In the genomic region with DNA sequence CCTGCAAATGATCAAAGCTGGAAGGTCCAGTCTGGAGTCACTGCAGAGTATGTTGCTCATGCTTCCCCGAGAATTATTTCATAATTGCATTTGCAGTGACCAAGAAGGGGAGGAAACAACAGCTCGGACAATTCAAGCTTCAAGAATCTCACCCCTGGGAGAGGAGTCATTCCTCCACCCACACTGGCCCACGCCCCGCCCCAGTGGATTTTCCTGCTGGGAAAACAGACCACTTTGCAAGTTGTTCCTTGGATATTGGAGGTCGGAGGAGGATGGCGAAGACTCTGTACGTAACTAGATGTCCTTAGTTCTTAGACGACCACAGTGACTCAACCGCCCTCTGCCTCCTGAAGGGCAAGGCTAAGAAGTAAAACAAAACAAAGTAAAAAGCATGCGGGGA, we compare ENCODE assay signal across 13 cellular contexts.
DNase-seq lines count a peak whose midpoint lies in the region; ATAC-seq and TF ChIP-seq lines count a peak whose summit lies in the region.
"Had no signal": no experiment of that assay in that cellular context is flagged by ENCODE, and none has a peak within 500 bp of the region (broad histone marks: within the 10 kb centered on the region; RNA-seq: fewer than 3 reads in every experiment).

No MANE protein-coding gene starts in this region.

- 58 to 64% methylated on average over 6 to 8 of the region's 10 CpGs for WGBS in gastroesophageal sphincter (ENCODE audit: low coverage in 1 of 2), 2 donors
- 58% methylated on average over 10 of the region's 10 CpGs for WGBS in SK-N-SH (ENCODE audit: low lambda C conversion rate)

- H3K4me1 ChIP-seq in RWPE2 (ENCODE audit: insufficient read depth, poor library complexity, severe bottlenecking), result no peaks in the 10 kb centered on the region
- H3K4me1 ChIP-seq in gastroesophageal sphincter, result no peaks in the 10 kb centered on the region
- peaks cover 17% of the 10 kb centered on the region for H3K4me1 ChIP-seq in osteoblast (ENCODE audit: insufficient read depth, low read length)
- no peaks in the 10 kb centered on the region for H3K4me1 ChIP-seq in SK-N-SH (ENCODE audit: control insufficient read depth in 1 of 2, insufficient read depth in 2 of 2, low read depth in 1 of 2, low read length in 1 of 2)
- H3K4me1 ChIP-seq: A549, parathyroid adenoma had no signal

- no peak overlapping the region for H3K4me3 ChIP-seq in AG10803 (ENCODE audit: low read length)
- H3K4me3 ChIP-seq in RWPE2 (ENCODE audit: severe bottlenecking), result no peak overlapping the region
- H3K4me3 ChIP-seq in gastroesophageal sphincter, result no peak overlapping the region
- peak overlapping the region; percentile 40 for H3K4me3 ChIP-seq in osteoblast (ENCODE audit: insufficient read depth, low read length)
- no peak overlapping the region for H3K4me3 ChIP-seq in SK-N-SH (ENCODE audit: low read depth in 2 of 2, low read length in 1 of 2)
- H3K4me3 ChIP-seq: A549 had no signal

- TF ChIP-seq CTCF in AG10803 (conservative IDR thresholded peaks at IDR 0.05; ENCODE audit: low read length), result no peak
- no peak for TF ChIP-seq CTCF in RWPE2 (IDR thresholded peaks at IDR 0.05; ENCODE audit: poor library complexity, severe bottlenecking)
- TF ChIP-seq CTCF in gastroesophageal sphincter (IDR thresholded peaks at IDR 0.05), result no peak
- no peak for TF ChIP-seq CTCF in osteoblast (IDR thresholded peaks at IDR 0.05; ENCODE audit: extremely low read depth, low read depth, low read length)
- TF ChIP-seq CTCF in SK-N-SH (IDR thresholded peaks at IDR 0.05), result no peak

- no peak for TF ChIP-seq RAD21 in SK-N-SH (IDR thresholded peaks at IDR 0.05; ENCODE audit: low read length)

- H3K9me2 ChIP-seq in SK-N-SH, result no peaks in the 10 kb centered on the region

- H3K9ac ChIP-seq in SK-N-SH, result no peak overlapping the region
- H3K9ac ChIP-seq: parathyroid adenoma had no signal

- H3K27me3 ChIP-seq in RWPE2 (ENCODE audit: insufficient read depth, poor library complexity, severe bottlenecking) (no peaks in the 10 kb centered on the region), gastroesophageal sphincter (peaks cover 20% of the 10 kb centered on the region), osteoblast (ENCODE audit: insufficient read depth, low read length) (no peaks in the 10 kb centered on the region), SK-N-SH (ENCODE audit: insufficient read depth) (peaks cover 11% of the 10 kb centered on the region; the same call in 1 of the 2 replicates)

- H3K9me3 ChIP-seq in RWPE2 (ENCODE audit: severe bottlenecking) (no peaks in the 10 kb centered on the region), gastroesophageal sphincter (no peaks in the 10 kb centered on the region), osteoblast (ENCODE audit: low read depth, low read length) (no peaks in the 10 kb centered on the region), SK-N-SH (no peaks in the 10 kb centered on the region)

- DNase-seq in AG10803 (ENCODE audit: low read depth) (peak; percentile 66), RWPE2 (ENCODE audit: low spot score) (peak; percentile 38), osteoblast (ENCODE audit: insufficient read length, low spot score, missing footprints) (peak; percentile 99), NCI-H526 treated with DMSO at 0.1 percent for 48 hours (lab: John Stamatoyannopoulos, UW) (no peak), SKM-1 treated with dmso at 0.1 percent for 144 hours (lab: John Stamatoyannopoulos, UW; ENCODE audit: unreplicated experiment) (no peak), NCI-H2081 treated with DMSO at 0.1 percent for 48 hours (lab: John Stamatoyannopoulos, UW) (no peak), SK-N-SH (no peak)
- DNase-seq: effector CD4-positive, alpha-beta T cell; KBM-7; NCI-H1105 treated with DMSO at 0.1 percent for 48 hours had no signal

- H3K27ac ChIP-seq in RWPE2 (ENCODE audit: poor library complexity, severe bottlenecking) (no peak overlapping the region), gastroesophageal sphincter (no peak overlapping the region), osteoblast (ENCODE audit: low read depth, low read length) (peak overlapping the region; percentile 43), SK-N-SH (ENCODE audit: low read depth in 2 of 2, low read length in 1 of 2) (no peak overlapping the region)
- H3K27ac ChIP-seq: A549, parathyroid adenoma had no signal

- no peak for TF ChIP-seq EP300 in gastroesophageal sphincter (IDR thresholded peaks at IDR 0.05)
- no peak for TF ChIP-seq EP300 in SK-N-SH (IDR thresholded peaks at IDR 0.05; ENCODE audit: borderline replicate concordance in 1 of 2, low read depth in 1 of 2, low read length in 1 of 2)

- TF ChIP-seq POLR2A in gastroesophageal sphincter (IDR thresholded peaks at IDR 0.05), result no peak

- H4K20me1 ChIP-seq in osteoblast (ENCODE audit: insufficient read depth, low read length) (no peaks in the 10 kb centered on the region), SK-N-SH (ENCODE audit: insufficient read depth) (no peaks in the 10 kb centered on the region)

- H3K4me2 ChIP-seq in osteoblast (ENCODE audit: insufficient read depth, low read length) (peak overlapping the region; percentile 71), SK-N-SH (no peak overlapping the region)
- H3K4me2 ChIP-seq: A549 had no signal

- POLR2A ChIA-PET in SK-N-SH (lab: Yijun Ruan, JAX), result no interaction called here

- CTCF ChIA-PET in SK-N-SH (lab: Yijun Ruan, JAX), result interaction anchor here (0.8 to 4.4 kb wide), 5 partner anchors 18 to 197 kb away, joined by 3 to 39 read pairs (median 5); no protein-coding TSS in a partner anchor

- ATAC-seq in RWPE2 (ENCODE audit: low read depth) (peak; percentile 65; the same call in 2 of the 3 replicates), gastroesophageal sphincter (peak; percentile 72)
- ATAC-seq: A549 had no signal

- H3K36me3 ChIP-seq in RWPE2 (ENCODE audit: low read depth) (no peaks in the 10 kb centered on the region), gastroesophageal sphincter (no peaks in the 10 kb centered on the region), osteoblast (ENCODE audit: insufficient read depth, low read length) (no peaks in the 10 kb centered on the region), SK-N-SH (replicated peaks in 1 of 2; ENCODE audit: control insufficient read depth in 1 of 2, insufficient read depth in 2 of 2, low read length in 1 of 2) (no peaks in the 10 kb centered on the region)

- H3F3A ChIP-seq in SK-N-SH (replicated peaks; ENCODE audit: insufficient read depth), result no peaks in the 10 kb centered on the region

- no peaks in the 10 kb centered on the region for H3K79me2 ChIP-seq in osteoblast (ENCODE audit: insufficient read depth, low read length)
- H3K79me2 ChIP-seq in SK-N-SH (ENCODE audit: insufficient read depth), result no peaks in the 10 kb centered on the region
- H3K79me2 ChIP-seq: parathyroid adenoma had no signal

- peak overlapping the region; percentile 73 for H2AFZ ChIP-seq in osteoblast (ENCODE audit: low read length)
- no peak overlapping the region for H2AFZ ChIP-seq in SK-N-SH (ENCODE audit: low read depth)
- H2AFZ ChIP-seq: parathyroid adenoma had no signal

TF ChIP-seq in SK-N-SH, 30 proteins besides CTCF, POLR2A, EP300 and RAD21 (continues in another document):
- TF ChIP-seq JUND (IDR thresholded peaks at IDR 0.05) (no peak), RFX5 (IDR thresholded peaks at IDR 0.05; ENCODE audit: low read length) (no peak), MXI1 (IDR thresholded peaks at IDR 0.05; ENCODE audit: low read depth, low read length) (no peak), ZBTB33 (IDR thresholded peaks at IDR 0.05; ENCODE audit: borderline replicate concordance, low read depth) (no peak), YY1 (IDR thresholded peaks at IDR 0.05; ENCODE audit: low read depth) (no peak), IRF3 (IDR thresholded peaks at IDR 0.05; ENCODE audit: low read depth, low read length) (no peak), RCOR1 (IDR thresholded peaks at IDR 0.05; ENCODE audit: low read length) (no peak), SMC3 (IDR thresholded peaks at IDR 0.05; ENCODE audit: low read depth, low read length) (no peak), GABPA (IDR thresholded peaks at IDR 0.05; ENCODE audit: low read depth) (no peak), SIN3A (IDR thresholded peaks at IDR 0.05; ENCODE audit: borderline replicate concordance, low read depth, low read length) (no peak), TAF1 (IDR thresholded peaks at IDR 0.05; ENCODE audit: borderline replicate concordance, low read depth, low read length) (no peak), MAX (IDR thresholded peaks at IDR 0.05; ENCODE audit: low read depth) (no peak), FOXM1 (IDR thresholded peaks at IDR 0.05; ENCODE audit: low read depth) (no peak)

Comparison
In these comparisons a context has a peak if more than half of its experiments do, and no peak if none do; other contexts are left out.
1. DNase-seq: peak in AG10803 (single experiment), RWPE2 (single experiment) and osteoblast (single experiment); none in NCI-H526 treated with DMSO at 0.1 percent for 48 hours (single experiment), SKM-1 treated with dmso at 0.1 percent for 144 hours (single experiment), NCI-H2081 treated with DMSO at 0.1 percent for 48 hours (single experiment) and SK-N-SH (single experiment).